In genomic region chr1:58981392-58981791, GRCh38 we compare ENCODE assay signal across 23 cellular contexts.
"Had no signal": no experiment of that assay in that cellular context is flagged by ENCODE, and none has a peak within 500 bp of the region (broad histone marks: within the 10 kb centered on the region; RNA-seq: fewer than 3 reads in every experiment).

No MANE protein-coding gene starts in this region.

- H3K27me3 ChIP-seq: foreskin keratinocyte, right atrium auricular region, thyroid gland had no signal

- DNase-seq: activated CD4-positive, alpha-beta T cell treated with anti-CD3 and anti-CD28 coated beads for 4 hours; activated CD4-positive, alpha-beta T cell treated with anti-CD3 and anti-CD28 coated beads, Interleukin-2, amount 50 U/mL, for 48 hours; activated CD4-positive, CD25-positive, alpha-beta regulatory T cell; activated effector memory CD4-positive, alpha-beta T cell treated with Interleukin-2 at 50 U/mL for 16 hours; activated naive CD4-positive, alpha-beta T cell treated with anti-CD3 and anti-CD28 coated beads, Interleukin-2, amount 10 ng/mL, durations not matched to agents 7 days and 5 days; activated T-cell treated with anti-CD3 and anti-CD28 coated beads, Interleukin-2, amount 50 U/mL, for 72 hours; amygdala; cortex of kidney; erythroblast; foreskin keratinocyte; glutamatergic neuron; hippocampal formation; naive thymus-derived CD8-positive, alpha-beta T cell; stimulated activated CD4-positive, alpha-beta T cell treated with anti-CD3 and anti-CD28 coated beads, Interleukin-4, amount 100 ng/mL, for 24 hours; substantia nigra; T1000; thyroid gland had no signal

- H3K36me3 Mint-ChIP-seq: activated naive CD4-positive, alpha-beta T cell treated with anti-CD3 and anti-CD28 coated beads, Interleukin-2, amount 10 ng/mL, durations not matched to agents 7 days and 5 days; mesothelial cell of epicardium; naive thymus-derived CD8-positive, alpha-beta T cell had no signal

- H3K4me3 Mint-ChIP-seq: activated naive CD4-positive, alpha-beta T cell treated with anti-CD3 and anti-CD28 coated beads, Interleukin-2, amount 10 ng/mL, durations not matched to agents 7 days and 5 days; activated T-cell treated with anti-CD3 and anti-CD28 coated beads, Interleukin-2, amount 50 U/mL, for 72 hours; mesothelial cell of epicardium; naive thymus-derived CD8-positive, alpha-beta T cell; stimulated activated naive CD8-positive, alpha-beta T cell treated with anti-CD3 and anti-CD28 coated beads, Interleukin-15, Interleukin-2, amounts not matched to agents 100 ng/mL and 50 ng/mL, for 24 hours; T-helper 1 cell treated with Interleukin-12 subunit alpha and Interleukin-12 subunit beta and Interleukin-4 antibody, amounts not matched to agents 30 μg/mL and 1 μg/mL, for 36 hours had no signal

- H3K4me3 ChIP-seq: lung, right atrium auricular region, thyroid gland had no signal

- H3K36me3 ChIP-seq: right atrium auricular region, thyroid gland had no signal

- H3K9me3 ChIP-seq: right atrium auricular region, thyroid gland had no signal

- H3K27me3 Mint-ChIP-seq: naive thymus-derived CD8-positive, alpha-beta T cell; stimulated activated naive CD8-positive, alpha-beta T cell treated with anti-CD3 and anti-CD28 coated beads, Interleukin-15, Interleukin-2, amounts not matched to agents 100 ng/mL and 50 ng/mL, for 24 hours had no signal

- ATAC-seq: activated T-cell treated with anti-CD3 and anti-CD28 coated beads, Interleukin-2, amount 50 U/mL, for 72 hours; foreskin keratinocyte; naive thymus-derived CD8-positive, alpha-beta T cell had no signal

- H3K9me3 Mint-ChIP-seq: activated naive CD4-positive, alpha-beta T cell treated with anti-CD3 and anti-CD28 coated beads, Interleukin-2, amount 10 ng/mL, durations not matched to agents 7 days and 5 days; activated T-cell treated with anti-CD3 and anti-CD28 coated beads, Interleukin-2, amount 50 U/mL, for 72 hours; mesothelial cell of epicardium; naive thymus-derived CD8-positive, alpha-beta T cell; stimulated activated naive CD8-positive, alpha-beta T cell treated with anti-CD3 and anti-CD28 coated beads, Interleukin-15, Interleukin-2, amounts not matched to agents 100 ng/mL and 50 ng/mL, for 24 hours; T-helper 1 cell treated with Interleukin-12 subunit alpha and Interleukin-12 subunit beta and Interleukin-4 antibody, amounts not matched to agents 30 μg/mL and 1 μg/mL, for 36 hours had no signal

- H3K27ac ChIP-seq: foreskin keratinocyte, thyroid gland had no signal

- H3K27ac Mint-ChIP-seq: activated naive CD4-positive, alpha-beta T cell treated with anti-CD3 and anti-CD28 coated beads, Interleukin-2, amount 10 ng/mL, durations not matched to agents 7 days and 5 days; activated T-cell treated with anti-CD3 and anti-CD28 coated beads, Interleukin-2, amount 50 U/mL, for 72 hours; naive thymus-derived CD8-positive, alpha-beta T cell; progenitor cell of endocrine pancreas; stimulated activated naive CD8-positive, alpha-beta T cell treated with anti-CD3 and anti-CD28 coated beads, Interleukin-15, Interleukin-2, amounts not matched to agents 100 ng/mL and 50 ng/mL, for 24 hours; T-helper 1 cell treated with Interleukin-12 subunit alpha and Interleukin-12 subunit beta and Interleukin-4 antibody, amounts not matched to agents 30 μg/mL and 1 μg/mL, for 36 hours had no signal
